ENCODE assay signal across 14 cellular contexts in genomic region chr5:136141561-136141960, GRCh38. TPM values are rescaled to one million over a fixed set of nuclear protein-coding genes. Genes with fewer than 3 reads are reported as not detected.
DNase-seq lines count a peak whose midpoint lies in the region; ATAC-seq and TF ChIP-seq lines count a peak whose summit lies in the region.
"Had no signal": no experiment of that assay in that cellular context is flagged by ENCODE, and none has a peak within 500 bp of the region (broad histone marks: within the 10 kb centered on the region; RNA-seq: fewer than 3 reads in every experiment).

No MANE protein-coding gene starts in this region.

- no peak overlapping the region for H3K56ac ChIP-seq in mesendoderm (ENCODE audit: low read length)

- H3K4me3 ChIP-seq in HEK293 (ENCODE audit: low read depth, low read length), result no peak overlapping the region
- H3K4me3 ChIP-seq in mesendoderm (ENCODE audit: low read length), result no peak overlapping the region

- no peak overlapping the region for H2BK15ac ChIP-seq in mesendoderm (replicated peaks; ENCODE audit: low read depth)

- peaks cover 23% of the 10 kb centered on the region for H3K79me1 ChIP-seq in mesendoderm (ENCODE audit: low read length)

- H3K18ac ChIP-seq in mesendoderm (ENCODE audit: low read length), result no peak overlapping the region

- POLR2A ChIA-PET in HEK293 (lab: Yijun Ruan, JAX), result interaction anchor here (3.7 kb wide), 1 partner anchor 9 kb away, joined by 12 read pairs; the partner anchor contains the start of gene SMAD5

- peaks cover 8% of the 10 kb centered on the region for H3K27me3 Mint-ChIP-seq in activated T-cell treated with anti-CD3 and anti-CD28 coated beads, Interleukin-2, amount 50 U/mL, for 4 hours (ENCODE audit: low read depth)
- H3K27me3 Mint-ChIP-seq: natural killer cell treated with Interleukin-12 subunit alpha and Interleukin-12 subunit beta and Interleukin-15 and Interleukin-18, amount 100 ng/mL, for 72 hours; stimulated activated memory B cell treated with anti-CD40 and anti-IgM and Interleukin-4, amounts not matched to agents 10 μg/mL and 1 μg/mL and 100 μg/mL, for 72 hours had no signal

- no peak overlapping the region for H3K23ac ChIP-seq in mesendoderm (ENCODE audit: low read length)

- no peaks in the 10 kb centered on the region for H3K36me3 ChIP-seq in HEK293 (ENCODE audit: control insufficient read depth in 2 of 2, insufficient read depth in 1 of 2, low read length in 2 of 2)
- peaks cover 1% of the 10 kb centered on the region for H3K36me3 ChIP-seq in mesendoderm (ENCODE audit: control insufficient read depth, insufficient read depth, low read length)

- no peak overlapping the region for H2BK120ac ChIP-seq in mesendoderm (ENCODE audit: low read depth, low read length)

- no peak overlapping the region for H3K4me3 Mint-ChIP-seq in activated T-cell treated with anti-CD3 and anti-CD28 coated beads, Interleukin-2, amount 50 U/mL, for 4 hours
- H3K4me3 Mint-ChIP-seq: natural killer cell treated with Interleukin-12 subunit alpha and Interleukin-12 subunit beta and Interleukin-15 and Interleukin-18, amount 100 ng/mL, for 72 hours; stimulated activated memory B cell treated with anti-CD40 and anti-IgM and Interleukin-4, amounts not matched to agents 10 μg/mL and 1 μg/mL and 100 μg/mL, for 72 hours had no signal

- no peaks in the 10 kb centered on the region for H3K9me3 ChIP-seq in HEK293 (ENCODE audit: control insufficient read depth, insufficient read depth, low read depth, low read length)

- CTCF ChIA-PET in HEK293 (lab: Yijun Ruan, JAX), result interaction anchor here (0.7 to 1.5 kb wide), 2 partner anchors 32 to 675 kb away, joined by 3 to 5 read pairs; no protein-coding TSS in a partner anchor

- no peak overlapping the region for H3K4ac ChIP-seq in mesendoderm (ENCODE audit: low read depth, low read length)

- no peak overlapping the region for H4K5ac ChIP-seq in mesendoderm (ENCODE audit: low read length)

- no peak overlapping the region for H3K9ac ChIP-seq in mesendoderm (ENCODE audit: low read length)

- no peak overlapping the region for H2AK5ac ChIP-seq in mesendoderm (ENCODE audit: low read length)

- no peak overlapping the region for H4K8ac ChIP-seq in mesendoderm (ENCODE audit: low read depth, low read length)

- no peaks in the 10 kb centered on the region for H3K36me3 Mint-ChIP-seq in activated T-cell treated with anti-CD3 and anti-CD28 coated beads, Interleukin-2, amount 50 U/mL, for 4 hours (ENCODE audit: insufficient read depth)
- H3K36me3 Mint-ChIP-seq: natural killer cell treated with Interleukin-12 subunit alpha and Interleukin-12 subunit beta and Interleukin-15 and Interleukin-18, amount 100 ng/mL, for 72 hours had no signal

- no peaks in the 10 kb centered on the region for H3K9me3 Mint-ChIP-seq in activated T-cell treated with anti-CD3 and anti-CD28 coated beads, Interleukin-2, amount 50 U/mL, for 4 hours
- H3K9me3 Mint-ChIP-seq: natural killer cell treated with Interleukin-12 subunit alpha and Interleukin-12 subunit beta and Interleukin-15 and Interleukin-18, amount 100 ng/mL, for 72 hours; stimulated activated memory B cell treated with anti-CD40 and anti-IgM and Interleukin-4, amounts not matched to agents 10 μg/mL and 1 μg/mL and 100 μg/mL, for 72 hours had no signal

- ATAC-seq in activated T-cell treated with anti-CD3 and anti-CD28 coated beads, Interleukin-2, amount 50 U/mL, for 4 hours, result peak; percentile 67 to 80
- peak; percentile 82 for ATAC-seq in HG03342 (IDR thresholded peaks at IDR 0.05; ENCODE audit: unreplicated experiment)
- ATAC-seq in stimulated activated naive CD8-positive, alpha-beta T cell treated with anti-CD3 and anti-CD28 coated beads, Interleukin-15, Interleukin-2, amounts not matched to agents 100 U/mL and 50 U/mL, for 24 hours, result peak; percentile 73
- ATAC-seq: stimulated activated memory B cell treated with anti-CD40 and anti-IgM and Interleukin-4, amounts not matched to agents 10 μg/mL and 1 μg/mL and 100 μg/mL, for 72 hours had no signal

- TF ChIP-seq CTCF in HEK293 (tag by site-specific recombination; IDR thresholded peaks at IDR 0.05), result no peak

- no peak overlapping the region for H2BK5ac ChIP-seq in mesendoderm (ENCODE audit: low read length)

- no peaks in the 10 kb centered on the region for H3K27me3 ChIP-seq in mesendoderm (ENCODE audit: insufficient read depth, low read length, poor library complexity)

- peaks cover 74% of the 10 kb centered on the region for H3K79me2 ChIP-seq in mesendoderm (ENCODE audit: control insufficient read depth, insufficient read depth, low read length)

- H3K4me2 ChIP-seq in mesendoderm (ENCODE audit: low read length), result no peak overlapping the region

- H3K4me1 ChIP-seq in HEK293 (ENCODE audit: control insufficient read depth, insufficient read depth, low read length), result peaks cover 50% of the 10 kb centered on the region
- peaks cover 8% of the 10 kb centered on the region for H3K4me1 ChIP-seq in mesendoderm (ENCODE audit: control insufficient read depth, low read depth, low read length)

- H3K27ac ChIP-seq in HEK293 (ENCODE audit: extremely low read depth, low read depth, low read length) (no peak overlapping the region), mesendoderm (ENCODE audit: low read depth, low read length) (no peak overlapping the region)

- no peak for DNase-seq in activated T-cell treated with anti-CD3 and anti-CD28 coated beads, Interleukin-2, amount 50 U/mL, for 4 hours
- DNase-seq in activated T-cell treated with anti-CD3 and anti-CD28 coated beads, Interleukin-2, amount 50 U/mL, for 48 hours, result no peak
- DNase-seq in stimulated activated naive CD8-positive, alpha-beta T cell treated with anti-CD3 and anti-CD28 coated beads, Interleukin-15, Interleukin-2, amounts not matched to agents 100 U/mL and 50 U/mL, for 24 hours, result no peak
- DNase-seq in NCI-H187 (lab: John Stamatoyannopoulos, UW) (no peak), mesendoderm (no peak)
- DNase-seq in activated CD4-positive, alpha-beta T cell treated with anti-CD3 and anti-CD28 coated beads for 4 hours, result no peak
- DNase-seq: activated CD4-positive, alpha-beta T cell treated with anti-CD3 and anti-CD28 coated beads for 1 hour; NCI-H1092 had no signal

- H3K4me1 Mint-ChIP-seq in activated T-cell treated with anti-CD3 and anti-CD28 coated beads, Interleukin-2, amount 50 U/mL, for 4 hours (ENCODE audit: low read depth), result peaks cover 21% of the 10 kb centered on the region

TF ChIP-seq in HEK293, 187 proteins besides CTCF, POLR2A, EP300 and RAD21 (continues in another document):
- TF ChIP-seq PRDM2 (tag by site-specific recombination; IDR thresholded peaks at IDR 0.05; ENCODE audit: borderline replicate concordance) (no peak), ZNF239 (tag by site-specific recombination; IDR thresholded peaks at IDR 0.05) (no peak), ZNF324 (tag by site-specific recombination; IDR thresholded peaks at IDR 0.05) (no peak)

RNA-seq across cellular contexts. Expression of gene SMAD5, which starts 8.9 kb away (rescaled TPM):
- total RNA-seq in activated T-cell treated with anti-CD3 and anti-CD28 coated beads, Interleukin-2, amount 50 U/mL, for 4 hours, result 10 to 100 TPM in 1 of 3 donors, 1 to 10 TPM in 2; 3.5 to 10.1 (median 6.0) TPM
- 20.8 TPM for polyA plus RNA-seq in mesendoderm (2013, experiment 1 of 2)
- polyA plus RNA-seq in mesendoderm (2013, experiment 2 of 2), result 20.0 TPM

RNA-seq across cellular contexts. Expression of gene SMIM32, which starts 51.4 kb away (rescaled TPM):
- not detected for total RNA-seq in activated T-cell treated with anti-CD3 and anti-CD28 coated beads, Interleukin-2, amount 50 U/mL, for 4 hours
- 0.21 TPM for polyA plus RNA-seq in mesendoderm (2013, experiment 1 of 2)
- 0.20 TPM for polyA plus RNA-seq in mesendoderm (2013, experiment 2 of 2)
- total RNA-seq: Daoy; natural killer cell treated with Interleukin-12 subunit alpha and Interleukin-12 subunit beta and Interleukin-15 and Interleukin-18, amount 100 ng/mL, for 72 hours; RPMI7951 had no signal
